ENCODE assay signal across 8 cellular contexts in genomic region chr15:48331796-48332641, GRCh38. TPM values are rescaled to one million over a fixed set of nuclear protein-coding genes. Genes with fewer than 3 reads are reported as not detected.
DNase-seq lines count a peak whose midpoint lies in the region; ATAC-seq and TF ChIP-seq lines count a peak whose summit lies in the region.

No MANE protein-coding gene starts in this region.

- H3K27ac Mint-ChIP-seq in WTC11, result peak overlapping the region; percentile 89
- H3K27ac Mint-ChIP-seq in central memory CD8-positive, alpha-beta T cell (ENCODE audit: low read depth), result peak overlapping the region; percentile 99

- ATAC-seq in HG02885 (IDR thresholded peaks at IDR 0.05; ENCODE audit: poor library complexity, unreplicated experiment) (peak; percentile 55), WTC11 (peak; percentile 43)
- peak; percentile 37 for ATAC-seq in central memory CD8-positive, alpha-beta T cell (replicated peaks; ENCODE audit: extremely low read depth, poor library complexity, severe bottlenecking)

- peaks cover 21% of the 10 kb centered on the region for H3K36me3 Mint-ChIP-seq in WTC11
- peaks cover 22% of the 10 kb centered on the region for H3K36me3 Mint-ChIP-seq in central memory CD8-positive, alpha-beta T cell (ENCODE audit: insufficient read depth)

- CTCF ChIA-PET in WTC11 (lab: Charles Lee), result interaction anchor here (1.0 to 3.8 kb wide), 7 partner anchors 21 to 247 kb away, joined by 3 to 18 read pairs (median 5); no protein-coding TSS in a partner anchor

- no peaks in the 10 kb centered on the region for H3K27me3 Mint-ChIP-seq in WTC11 (ENCODE audit: low read depth)
- no peaks in the 10 kb centered on the region for H3K27me3 Mint-ChIP-seq in central memory CD8-positive, alpha-beta T cell

- peak overlapping the region; percentile 97 for H3K4me3 Mint-ChIP-seq in WTC11
- peak overlapping the region; percentile 94 for H3K4me3 Mint-ChIP-seq in central memory CD8-positive, alpha-beta T cell

- H3K4me1 Mint-ChIP-seq in WTC11, result peaks cover 46% of the 10 kb centered on the region
- H3K4me1 Mint-ChIP-seq in central memory CD8-positive, alpha-beta T cell, result peaks cover 27% of the 10 kb centered on the region

- no peak for TF ChIP-seq CTCF in WTC11 (IDR thresholded peaks at IDR 0.05)

- no peaks in the 10 kb centered on the region for H3K9me3 Mint-ChIP-seq in WTC11
- no peaks in the 10 kb centered on the region for H3K9me3 Mint-ChIP-seq in central memory CD8-positive, alpha-beta T cell

- DNase-seq in NK-92 treated with Interleukin-12 subunit alpha and Interleukin-12 subunit beta, amount 100 ng/mL, for 24 hours (lab: John Stamatoyannopoulos, UW), result peak; percentile 81
- DNase-seq in NK-92 (lab: John Stamatoyannopoulos, UW; ENCODE audit: unreplicated experiment), result no peak
- peak; percentile 29 for DNase-seq in NCI-H2029 treated with DMSO at 0.1 percent for 48 hours (lab: John Stamatoyannopoulos, UW)
- DNase-seq in WTC11 (ENCODE audit: low spot score), result peak; percentile 70
- peak; percentile 43 to 55 for DNase-seq in central memory CD8-positive, alpha-beta T cell (ENCODE audit: low spot score in 2 of 2)
- peak; percentile 59 for DNase-seq in kidney glomerular epithelial cell (lab: John Stamatoyannopoulos, UW)
- peak; percentile 74 for DNase-seq in stimulated activated CD4-positive, alpha-beta T cell treated with anti-CD3 and anti-CD28 coated beads, Interleukin-1b, Interleukin-23, amount 100 ng/mL, for 48 hours

- POLR2A ChIA-PET in WTC11 (lab: Charles Lee), result interaction anchor here (0.6 to 1.3 kb wide), 6 partner anchors 105 to 1118 kb away, joined by 3 to 6 read pairs (median 4); partner anchors contain the start of gene FBN1

TF ChIP-seq in WTC11, 78 proteins besides CTCF, POLR2A, EP300 and RAD21 (continues in another document):
- peak; percentile 45; the same call in 1 of the 2 replicates for TF ChIP-seq MAX (CRISPR knock-in tag; IDR thresholded peaks at IDR 0.05)
- no peak for TF ChIP-seq USF1 (CRISPR knock-in tag; IDR thresholded peaks at IDR 0.05)
- peak; percentile 43 for TF ChIP-seq SP1 (CRISPR knock-in tag; conservative IDR thresholded peaks at IDR 0.05)
- TF ChIP-seq RORB (CRISPR knock-in tag; IDR thresholded peaks at IDR 0.05), result no peak
- no peak for TF ChIP-seq ZSCAN18 (CRISPR knock-in tag; IDR thresholded peaks at IDR 0.05)
- TF ChIP-seq ATF1 (CRISPR knock-in tag; IDR thresholded peaks at IDR 0.05), result peak; percentile 41; the same call in 1 of the 2 replicates
- TF ChIP-seq NFYB (CRISPR knock-in tag; conservative IDR thresholded peaks at IDR 0.05; ENCODE audit: low read depth), result 0 out of 2 replicates have a peak, but pooled peaks have one; percentile 9
- no peak for TF ChIP-seq NR3C1 (CRISPR knock-in tag; conservative IDR thresholded peaks at IDR 0.05; ENCODE audit: low read depth)
- TF ChIP-seq FOXP1 (CRISPR knock-in tag; IDR thresholded peaks at IDR 0.05; ENCODE audit: borderline replicate concordance), result peak; percentile 33; the same call in 1 of the 2 replicates
- peak; percentile 72; the same call in 1 of the 2 replicates for TF ChIP-seq FOXK1 (CRISPR knock-in tag; IDR thresholded peaks at IDR 0.05)
- TF ChIP-seq ZMAT4 (CRISPR knock-in tag; IDR thresholded peaks at IDR 0.05), result no peak
- TF ChIP-seq PRRX2 (CRISPR knock-in tag; IDR thresholded peaks at IDR 0.05), result no peak
- no peak for TF ChIP-seq STAT6 (CRISPR knock-in tag; conservative IDR thresholded peaks at IDR 0.05; ENCODE audit: low read depth)
- TF ChIP-seq ZNF317 (CRISPR knock-in tag; IDR thresholded peaks at IDR 0.05; ENCODE audit: borderline replicate concordance, low read depth), result peak; percentile 21; the same call in 1 of the 2 replicates
- TF ChIP-seq NFATC4 (CRISPR knock-in tag; IDR thresholded peaks at IDR 0.05), result no peak
- no peak for TF ChIP-seq HMGA2 (CRISPR knock-in tag; IDR thresholded peaks at IDR 0.05)
- TF ChIP-seq CREB1 (CRISPR knock-in tag; IDR thresholded peaks at IDR 0.05), result no peak
- no peak for TF ChIP-seq IRF2 (CRISPR knock-in tag; IDR thresholded peaks at IDR 0.05; ENCODE audit: borderline replicate concordance, low read depth)
- no peak for TF ChIP-seq FOXP4 (CRISPR knock-in tag; IDR thresholded peaks at IDR 0.05)
- TF ChIP-seq HMGXB4 (CRISPR knock-in tag; IDR thresholded peaks at IDR 0.05), result 0 out of 2 replicates have a peak, but pooled peaks have one; percentile 8
- peak; percentile 78; the same call in 1 of the 2 replicates for TF ChIP-seq NFE2L1 (CRISPR knock-in tag; IDR thresholded peaks at IDR 0.05)

RNA-seq across cellular contexts. Expression of gene DUT, which starts 0.8 kb away (rescaled TPM):
- 195 to 204 TPM (median 195 TPM) in 3 replicates for total RNA-seq in WTC11 (2021)
